ENCODE assay signal across 10 cellular contexts in the genomic region with DNA sequence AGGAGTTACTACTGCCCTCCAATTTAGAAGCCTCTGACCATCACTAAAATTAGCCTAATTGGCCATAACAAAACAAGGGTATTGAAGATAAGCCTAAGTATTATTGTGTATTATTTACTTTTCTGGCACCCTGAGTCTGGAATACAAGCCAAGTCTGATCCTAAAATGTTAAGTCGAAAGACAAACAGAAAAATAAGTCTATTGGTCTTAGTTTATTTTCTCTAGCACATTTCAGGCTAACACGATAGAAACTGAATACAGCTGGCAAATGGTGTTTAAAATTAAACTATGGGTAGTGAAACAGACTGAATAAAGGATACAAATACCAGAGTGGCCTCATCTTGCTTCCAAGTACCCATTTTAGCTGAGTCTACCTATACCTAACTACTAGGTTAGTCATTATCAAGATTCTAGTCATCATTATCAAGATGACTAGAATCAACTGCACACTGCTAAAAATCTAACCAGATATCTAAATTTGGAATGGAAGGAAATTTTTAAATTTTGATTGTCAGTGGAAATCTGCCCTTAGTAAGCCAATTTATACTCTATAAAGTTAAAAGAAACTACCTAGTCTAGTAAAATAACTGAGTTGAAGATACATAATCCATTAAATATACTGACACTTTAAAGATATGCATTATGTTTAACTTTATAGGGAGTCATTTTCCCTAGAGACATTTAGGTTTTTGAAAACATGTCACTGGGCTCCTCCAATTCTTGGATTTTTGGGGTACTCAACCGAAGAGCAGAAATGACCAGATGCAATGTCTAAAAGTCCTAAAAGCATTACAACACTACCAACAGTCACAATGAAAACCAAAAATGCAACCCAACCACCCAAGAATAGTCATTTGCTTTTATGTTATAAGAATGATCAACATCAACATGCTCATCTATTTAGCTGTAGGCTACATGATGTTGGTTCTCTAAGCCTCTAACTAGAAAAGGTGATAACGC.
DNase-seq lines count a peak whose midpoint lies in the region; ATAC-seq lines count a peak whose summit lies in the region.
"Had no signal": no experiment of that assay in that cellular context is flagged by ENCODE, and none has a peak within 500 bp of the region (broad histone marks: within the 10 kb centered on the region; RNA-seq: fewer than 3 reads in every experiment).

No MANE protein-coding gene starts in this region.

- H3K9me3 Mint-ChIP-seq in stimulated activated naive B cell treated with anti-CD40 and anti-IgM and Interleukin-4, amounts not matched to agents 10 μg/mL and 1 μg/mL and 100 μg/mL, for 72 hours = no peaks in the 10 kb centered on the region

- H3K4me3 Mint-ChIP-seq in T-helper 17 cell = no peak overlapping the region
- no peak overlapping the region for H3K4me3 Mint-ChIP-seq in stimulated activated naive B cell treated with anti-CD40 and anti-IgM and Interleukin-4, amounts not matched to agents 10 μg/mL and 1 μg/mL and 100 μg/mL, for 72 hours

- H3K9me3 ChIP-seq in T-helper 17 cell (ENCODE audit: control insufficient read depth, low read length, poor library complexity, severe bottlenecking) = no peaks in the 10 kb centered on the region

- intact Hi-C loops in left colon (cut with DNase I, micrococcal nuclease) = no loop called here

- H3K36me3 Mint-ChIP-seq in T-helper 17 cell (ENCODE audit: low read depth) = peaks cover 2% of the 10 kb centered on the region
- peaks cover 12 to 21% of the 10 kb centered on the region in 2 donors for H3K36me3 Mint-ChIP-seq in stimulated activated naive B cell treated with anti-CD40 and anti-IgM and Interleukin-4, amounts not matched to agents 10 μg/mL and 1 μg/mL and 100 μg/mL, for 72 hours

- H3K4me1 Mint-ChIP-seq in T-helper 17 cell = peaks cover 4% of the 10 kb centered on the region
- peaks cover 0 to 11% of the 10 kb centered on the region in 2 donors for H3K4me1 Mint-ChIP-seq in stimulated activated naive B cell treated with anti-CD40 and anti-IgM and Interleukin-4, amounts not matched to agents 10 μg/mL and 1 μg/mL and 100 μg/mL, for 72 hours

- H3K27me3 Mint-ChIP-seq in T-helper 17 cell = no peaks in the 10 kb centered on the region
- H3K27me3 Mint-ChIP-seq in stimulated activated naive B cell treated with anti-CD40 and anti-IgM and Interleukin-4, amounts not matched to agents 10 μg/mL and 1 μg/mL and 100 μg/mL, for 72 hours = no peaks in the 10 kb centered on the region

- DNase-seq in NCI-H1105 treated with DMSO at 0.1 percent for 48 hours (lab: John Stamatoyannopoulos, UW) = peak; percentile 22
- no peak for DNase-seq in NCI-H1105 (lab: John Stamatoyannopoulos, UW)
- DNase-seq in T-helper 17 cell = no peak
- no peak for DNase-seq in stimulated activated naive B cell treated with anti-CD40 and anti-IgM and Interleukin-4, amounts not matched to agents 10 μg/mL and 1 μg/mL and 100 μg/mL, for 72 hours
- DNase-seq in Kasumi-1 (lab: John Stamatoyannopoulos, UW) = no peak
- DNase-seq in NCI-H146 treated with DMSO at 0.1 percent for 48 hours (lab: John Stamatoyannopoulos, UW; ENCODE audit: unreplicated experiment) = no peak
- DNase-seq in left colon = no peak
- DNase-seq: activated effector memory CD4-positive, alpha-beta T cell treated with anti-CD3 and anti-CD28 coated beads, Interleukin-2, amount 50 U/mL, for 16 hours; glutamatergic neuron had no signal

- peak overlapping the region; percentile 8 for H3K27ac Mint-ChIP-seq in T-helper 17 cell
- no peak overlapping the region for H3K27ac Mint-ChIP-seq in stimulated activated naive B cell treated with anti-CD40 and anti-IgM and Interleukin-4, amounts not matched to agents 10 μg/mL and 1 μg/mL and 100 μg/mL, for 72 hours

- ATAC-seq in HG02610 (IDR thresholded peaks at IDR 0.05; ENCODE audit: unreplicated experiment) (peak; percentile 67), T-helper 17 cell (no peak), left colon (no peak)
- ATAC-seq in stimulated activated naive B cell treated with anti-CD40 and anti-IgM and Interleukin-4, amounts not matched to agents 10 μg/mL and 1 μg/mL and 100 μg/mL, for 72 hours (replicated peaks) = peak; percentile 50 to 85

Comparison
In these comparisons a context has a peak if more than half of its experiments do, and no peak if none do; other contexts are left out.
1. ATAC-seq: peak in HG02610 (single experiment) and stimulated activated naive B cell treated with anti-CD40 and anti-IgM and Interleukin-4, amounts not matched to agents 10 μg/mL and 1 μg/mL and 100 μg/mL, for 72 hours (2 of 2); none in T-helper 17 cell (single experiment) and left colon (single experiment).